ENCODE assay signal across 8 cellular contexts in the genomic region with DNA sequence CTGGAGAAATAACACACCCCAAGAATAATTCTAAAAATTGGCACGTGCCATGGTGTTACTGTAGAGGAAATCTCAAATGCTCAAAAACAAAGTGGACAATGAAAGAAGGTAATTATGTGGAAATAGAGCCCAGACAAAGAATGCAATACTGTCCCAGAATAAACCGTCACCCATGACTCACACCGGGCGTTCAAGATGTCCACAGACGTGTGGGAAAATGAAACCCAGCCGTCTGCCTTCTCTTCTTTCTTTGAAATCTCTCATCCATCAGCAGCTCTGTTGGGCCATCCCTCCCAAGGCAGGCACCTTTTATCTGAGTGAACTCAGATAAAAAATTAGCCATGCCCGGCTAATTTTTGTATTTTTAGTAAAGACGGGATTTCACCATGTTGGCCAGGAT.
DNase-seq lines count a peak whose midpoint lies in the region; FAIRE-seq and TF ChIP-seq lines count a peak whose summit lies in the region.
"Not testable (repeated sequence)": the region's sequence is repeated elsewhere in the genome, so short reads cannot be mapped to it uniquely, and the experiment has no call there.

No MANE protein-coding gene starts in this region.

- not testable (repeated sequence) for H4K20me1 ChIP-seq in smooth muscle cell (ENCODE audit: low read depth)

- H3K4me1 ChIP-seq in SJSA1 (replicated peaks) = peaks cover 27% of the 10 kb centered on the region
- H3K4me1 ChIP-seq in endodermal cell (ENCODE audit: control insufficient read depth, insufficient read depth, low read length); smooth muscle cell (ENCODE audit: low read depth): not testable (repeated sequence)

- not testable (repeated sequence) for H3K4me3 ChIP-seq in AG10803 (ENCODE audit: low read length); SJSA1; brain microvascular endothelial cell (ENCODE audit: low read depth, low read length); endodermal cell (ENCODE audit: low read length); smooth muscle cell

- H3K4me3 Mint-ChIP-seq in activated CD4-positive, alpha-beta T cell treated with anti-CD3 and anti-CD28 coated beads, Interleukin-2, amount 10 ng/mL, durations not matched to agents 24 days and 14 days; endodermal cell: not testable (repeated sequence)

- WGBS in endodermal cell (ENCODE audit: insufficient coverage in 1 of 2, insufficient read length in 1 of 2), 2 experiments = 92 to 100% methylated on average over 2 to 3 of the region's 8 CpGs
- WGBS in smooth muscle cell (ENCODE audit: low lambda C conversion rate) = 53% methylated on average over 8 of the region's 8 CpGs

- intact Hi-C loops in activated CD4-positive, alpha-beta T cell treated with anti-CD3 and anti-CD28 coated beads, Interleukin-2, amount 10 ng/mL, durations not matched to agents 24 days and 14 days (cut with micrococcal nuclease) = not testable (repeated sequence)

- DNase-seq in AG10803 (ENCODE audit: low read depth) (peak; percentile 5), M059J (ENCODE audit: low read depth) (peak; percentile 27)
- DNase-seq in GM12892 (ENCODE audit: insufficient read length); SJSA1 (ENCODE audit: low read depth in 1 of 2, low spot score in 2 of 2); brain microvascular endothelial cell; endodermal cell; smooth muscle cell (lab: John Stamatoyannopoulos, UW; ENCODE audit: unreplicated experiment): not testable (repeated sequence)
- DNase-seq in activated CD4-positive, alpha-beta T cell treated with anti-CD3 and anti-CD28 coated beads, Interleukin-2, amount 10 ng/mL, durations not matched to agents 24 days and 14 days = peak; percentile 14

- H3K27ac Mint-ChIP-seq in activated CD4-positive, alpha-beta T cell treated with anti-CD3 and anti-CD28 coated beads, Interleukin-2, amount 10 ng/mL, durations not matched to agents 24 days and 14 days; endodermal cell: not testable (repeated sequence)

- peaks cover 14% of the 10 kb centered on the region for H3K4me1 Mint-ChIP-seq in activated CD4-positive, alpha-beta T cell treated with anti-CD3 and anti-CD28 coated beads, Interleukin-2, amount 10 ng/mL, durations not matched to agents 24 days and 14 days
- not testable (repeated sequence) for H3K4me1 Mint-ChIP-seq in endodermal cell

- H3K27ac ChIP-seq in SJSA1 = peak overlapping the region; percentile 99
- H3K27ac ChIP-seq in brain microvascular endothelial cell = peak overlapping the region; percentile 64
- peak overlapping the region; percentile 97 for H3K27ac ChIP-seq in endodermal cell (ENCODE audit: low read depth, low read length)
- peak overlapping the region; percentile 84 for H3K27ac ChIP-seq in smooth muscle cell (ENCODE audit: low read depth)

- H3K4me2 ChIP-seq in smooth muscle cell = not testable (repeated sequence)

- not testable (repeated sequence) for H2AFZ ChIP-seq in smooth muscle cell (ENCODE audit: low read depth)

- H3K9ac ChIP-seq in endodermal cell (ENCODE audit: extremely low read depth, low read length, poor library complexity, severe bottlenecking) = not testable (repeated sequence)
- peak overlapping the region; percentile 18 for H3K9ac ChIP-seq in smooth muscle cell (ENCODE audit: low read depth)

- H3K27me3 Mint-ChIP-seq in activated CD4-positive, alpha-beta T cell treated with anti-CD3 and anti-CD28 coated beads, Interleukin-2, amount 10 ng/mL, durations not matched to agents 24 days and 14 days; endodermal cell (ENCODE audit: insufficient read depth): not testable (repeated sequence)

- TF ChIP-seq CTCF in AG10803 (conservative IDR thresholded peaks at IDR 0.05; ENCODE audit: low read length); brain microvascular endothelial cell (IDR thresholded peaks at IDR 0.05; ENCODE audit: low read depth, low read length, missing control alignments); endodermal cell (conservative IDR thresholded peaks at IDR 0.05); smooth muscle cell (IDR thresholded peaks at IDR 0.05; ENCODE audit: borderline replicate concordance, insufficient read depth, poor library complexity, severe bottlenecking): not testable (repeated sequence)

- H3K27me3 ChIP-seq in SJSA1 (replicated peaks); brain microvascular endothelial cell (replicated peaks); endodermal cell (ENCODE audit: control insufficient read depth, insufficient read depth, low read length, poor library complexity, severe bottlenecking); smooth muscle cell (ENCODE audit: low read depth): not testable (repeated sequence)

- peak; percentile 30 for FAIRE-seq in GM12892 (lab: Jason Lieb, UNC)

- H3K9me3 Mint-ChIP-seq in activated CD4-positive, alpha-beta T cell treated with anti-CD3 and anti-CD28 coated beads, Interleukin-2, amount 10 ng/mL, durations not matched to agents 24 days and 14 days = peaks cover 11% of the 10 kb centered on the region
- H3K9me3 Mint-ChIP-seq in endodermal cell = not testable (repeated sequence)

- in situ Hi-C loops in brain microvascular endothelial cell (cut with HindIII; ENCODE audit: low pct_ligation_motif_present, low sequenced_read_pairs) = not testable (repeated sequence)

- not testable (repeated sequence) for TF ChIP-seq POLR2A in GM12892 (IDR thresholded peaks at IDR 0.05; ENCODE audit: low read depth, low read length)

- H3K79me2 ChIP-seq in smooth muscle cell (ENCODE audit: low read depth) = not testable (repeated sequence)

- not testable (repeated sequence) for H3F3A ChIP-seq in smooth muscle cell (ENCODE audit: low read depth)

- peaks cover 37% of the 10 kb centered on the region for H3K36me3 Mint-ChIP-seq in activated CD4-positive, alpha-beta T cell treated with anti-CD3 and anti-CD28 coated beads, Interleukin-2, amount 10 ng/mL, durations not matched to agents 24 days and 14 days (ENCODE audit: low read depth)
- not testable (repeated sequence) for H3K36me3 Mint-ChIP-seq in endodermal cell (ENCODE audit: low read depth)

- not testable (repeated sequence) for H3K9me3 ChIP-seq in SJSA1 (replicated peaks); endodermal cell (ENCODE audit: control insufficient read depth, low read length); smooth muscle cell (replicated peaks; ENCODE audit: low read depth)

- not testable (repeated sequence) for H3K36me3 ChIP-seq in SJSA1; brain microvascular endothelial cell (replicated peaks); endodermal cell (ENCODE audit: control insufficient read depth, insufficient read depth, low read length); smooth muscle cell (ENCODE audit: low read depth)
